ENCODE assay signal across 9 cellular contexts in the genomic region with DNA sequence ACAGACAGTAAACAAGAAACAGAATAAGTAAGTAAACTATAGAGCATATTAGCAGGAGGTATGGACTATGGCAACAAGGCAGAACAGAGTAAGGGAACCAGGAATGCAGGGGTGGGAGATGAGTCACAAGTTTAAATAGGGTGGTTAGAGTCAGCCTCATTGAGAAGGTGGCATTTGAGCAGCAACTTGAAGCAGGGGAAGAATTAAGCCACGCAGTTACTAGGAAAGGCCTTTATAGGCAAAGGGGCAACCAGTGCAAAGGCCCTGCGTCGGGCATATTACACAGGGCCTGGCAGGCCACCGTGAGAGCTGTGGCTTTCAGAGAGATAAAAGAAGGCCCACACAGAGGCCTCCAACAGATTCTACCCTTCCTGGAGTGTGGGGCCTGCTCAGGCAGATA.
DNase-seq lines count a peak whose midpoint lies in the region; ATAC-seq, FAIRE-seq and TF ChIP-seq lines count a peak whose summit lies in the region.
"Had no signal": no experiment of that assay in that cellular context is flagged by ENCODE, and none has a peak within 500 bp of the region (broad histone marks: within the 10 kb centered on the region; RNA-seq: fewer than 3 reads in every experiment).

No MANE protein-coding gene starts in this region.

- DNase-seq in Daoy (ENCODE audit: low read depth) (peak; percentile 81), RCC 7860 (ENCODE audit: low spot score) (peak; percentile 55), MCF 10A (ENCODE audit: unreplicated experiment) (peak; percentile 61), posterior vena cava (ENCODE audit: low spot score) (peak; percentile 20), vagina (ENCODE audit: extremely low spot score in 2 of 2) (no peak), HepG2 (ENCODE audit: low spot score) (no peak), SIG-M5 (lab: John Stamatoyannopoulos, UW) (no peak)
- DNase-seq: esophagus squamous epithelium had no signal

- no peaks in the 10 kb centered on the region for H3K9me3 Mint-ChIP-seq in MCF 10A (ENCODE audit: unreplicated experiment)

- H4K20me1 ChIP-seq in HepG2 (ENCODE audit: insufficient read depth, low read length): no peaks in the 10 kb centered on the region

- H3K4me1 ChIP-seq in vagina (peaks cover 17% of the 10 kb centered on the region), HepG2 (ENCODE audit: insufficient read depth, low read length) (no peaks in the 10 kb centered on the region)

- H3K4me3 ChIP-seq in vagina: no peak overlapping the region
- no peak overlapping the region for H3K4me3 ChIP-seq in HepG2 (replicated peaks in 1 of 3; ENCODE audit: insufficient read depth in 1 of 3, low read depth in 2 of 3, low read length in 3 of 3)
- H3K4me3 ChIP-seq: esophagus squamous epithelium had no signal

- WGBS in HepG2 (ENCODE audit: low lambda C conversion rate): 23% methylated on average over 4 of the region's 4 CpGs

- H3K9ac ChIP-seq in HepG2 (ENCODE audit: insufficient read depth, low read depth, low read length): no peak overlapping the region

- POLR2A ChIA-PET in MCF 10A (lab: Yijun Ruan, JAX) (no interaction called here), HepG2 (lab: Yijun Ruan, JAX) (no interaction called here)

- H3K4me2 ChIP-seq in HepG2 (ENCODE audit: low read depth, low read length): no peak overlapping the region

- TF ChIP-seq POLR2A in vagina (IDR thresholded peaks at IDR 0.05) (no peak), HepG2 (IDR thresholded peaks at IDR 0.05; ENCODE audit: insufficient read depth in 1 of 2, low read depth in 2 of 2, low read length in 2 of 2) (no peak)

- TF ChIP-seq CTCF in MCF 10A (IDR thresholded peaks at IDR 0.05; ENCODE audit: unreplicated experiment): no peak
- no peak for TF ChIP-seq CTCF in vagina (IDR thresholded peaks at IDR 0.05)
- TF ChIP-seq CTCF in HepG2 (CRISPR knock-in tag; IDR thresholded peaks at IDR 0.05): no peak

- ATAC-seq in HG02840 (IDR thresholded peaks at IDR 0.05; ENCODE audit: low FRiP score, unreplicated experiment) (no peak), HepG2 (no peak)

- FAIRE-seq in RCC 7860 (lab: Jason Lieb, UNC) (no peak), HepG2 (lab: Jason Lieb, UNC) (no peak)

- H3K27me3 Mint-ChIP-seq in MCF 10A (ENCODE audit: insufficient read depth, unreplicated experiment): no peaks in the 10 kb centered on the region

- no TSS peak for BruUV-seq in MCF 10A (replicated peaks; lab: Mats Ljungman, UMichigan)
- no TSS peak for BruUV-seq in HepG2 (replicated peaks; lab: Mats Ljungman, UMichigan)

- intact Hi-C loops in MCF 10A (cut with micrococcal nuclease) (loop anchor here (5.0 kb wide), 1 partner anchor 112 kb away; no protein-coding TSS in a partner anchor), posterior vena cava (cut with DNase I) (loop anchor here in 1 of 2 donors (10.0 kb wide), 1 partner anchor 1064 kb away; no protein-coding TSS in a partner anchor), vagina (cut with DNase I) (no loop called here), HepG2 (cut with micrococcal nuclease; ENCODE audit: unreplicated experiment) (no loop called here)

- CTCF ChIA-PET in MCF 10A (lab: Yijun Ruan, JAX): no interaction called here
- CTCF ChIA-PET in HepG2 (lab: Yijun Ruan, JAX; ENCODE audit: low intra/inter-chr PET ratio, low total read pairs): no interaction called here

- peaks cover 70% of the 10 kb centered on the region for H3K4me1 Mint-ChIP-seq in MCF 10A (ENCODE audit: insufficient read depth, unreplicated experiment)

- no peak for TF ChIP-seq EP300 in HepG2 (IDR thresholded peaks at IDR 0.05; ENCODE audit: low read depth in 2 of 2, low read length in 2 of 2)
- no peak for TF ChIP-seq EP300 in HepG2 (CRISPR knock-in tag; IDR thresholded peaks at IDR 0.05; ENCODE audit: borderline replicate concordance)

- no peak for TF ChIP-seq RAD21 in HepG2 (CRISPR knock-in tag; IDR thresholded peaks at IDR 0.05)

- H2AFZ ChIP-seq in HepG2 (ENCODE audit: low read length): no peak overlapping the region

- in situ Hi-C loops in HepG2 (cut with HindIII; ENCODE audit: extremely low pct_ligation_motif_present, low pct_unique_long_range_greater_than_20kb): no loop called here

- no peak overlapping the region for H3K4me3 Mint-ChIP-seq in MCF 10A (ENCODE audit: unreplicated experiment)

- H3K27ac ChIP-seq in vagina (no peak overlapping the region), HepG2 (ENCODE audit: extremely low read length, insufficient read depth, low read length) (no peak overlapping the region)

- H3K36me3 ChIP-seq in vagina (no peaks in the 10 kb centered on the region), HepG2 (replicated peaks in 1 of 2; ENCODE audit: control insufficient read depth in 1 of 2, insufficient read depth in 2 of 2, low read length in 2 of 2) (no peaks in the 10 kb centered on the region)
- H3K36me3 ChIP-seq: esophagus squamous epithelium had no signal

- H3K27ac Mint-ChIP-seq in MCF 10A (ENCODE audit: low read depth, unreplicated experiment): peak overlapping the region; percentile 97

- H3K27me3 ChIP-seq in vagina (no peaks in the 10 kb centered on the region), HepG2 (ENCODE audit: control insufficient read depth in 1 of 2, insufficient read depth in 2 of 2, low read length in 2 of 2) (peaks cover 0 to 19% of the 10 kb centered on the region in 2 experiments; a peak in 3 of 5 replicates)
- H3K27me3 ChIP-seq: esophagus squamous epithelium had no signal

- H3K36me3 Mint-ChIP-seq in MCF 10A (ENCODE audit: insufficient read depth, unreplicated experiment): peaks cover 7% of the 10 kb centered on the region

- H3K9me3 ChIP-seq in vagina (no peaks in the 10 kb centered on the region), HepG2 (ENCODE audit: low read length) (no peaks in the 10 kb centered on the region)
- H3K9me3 ChIP-seq: esophagus squamous epithelium had no signal

- H3K79me2 ChIP-seq in HepG2 (ENCODE audit: insufficient read depth, low read length): no peaks in the 10 kb centered on the region

TF ChIP-seq in HepG2, 621 proteins besides CTCF, POLR2A, EP300 and RAD21 (continues in another document):
- TF ChIP-seq, protein P1, sequence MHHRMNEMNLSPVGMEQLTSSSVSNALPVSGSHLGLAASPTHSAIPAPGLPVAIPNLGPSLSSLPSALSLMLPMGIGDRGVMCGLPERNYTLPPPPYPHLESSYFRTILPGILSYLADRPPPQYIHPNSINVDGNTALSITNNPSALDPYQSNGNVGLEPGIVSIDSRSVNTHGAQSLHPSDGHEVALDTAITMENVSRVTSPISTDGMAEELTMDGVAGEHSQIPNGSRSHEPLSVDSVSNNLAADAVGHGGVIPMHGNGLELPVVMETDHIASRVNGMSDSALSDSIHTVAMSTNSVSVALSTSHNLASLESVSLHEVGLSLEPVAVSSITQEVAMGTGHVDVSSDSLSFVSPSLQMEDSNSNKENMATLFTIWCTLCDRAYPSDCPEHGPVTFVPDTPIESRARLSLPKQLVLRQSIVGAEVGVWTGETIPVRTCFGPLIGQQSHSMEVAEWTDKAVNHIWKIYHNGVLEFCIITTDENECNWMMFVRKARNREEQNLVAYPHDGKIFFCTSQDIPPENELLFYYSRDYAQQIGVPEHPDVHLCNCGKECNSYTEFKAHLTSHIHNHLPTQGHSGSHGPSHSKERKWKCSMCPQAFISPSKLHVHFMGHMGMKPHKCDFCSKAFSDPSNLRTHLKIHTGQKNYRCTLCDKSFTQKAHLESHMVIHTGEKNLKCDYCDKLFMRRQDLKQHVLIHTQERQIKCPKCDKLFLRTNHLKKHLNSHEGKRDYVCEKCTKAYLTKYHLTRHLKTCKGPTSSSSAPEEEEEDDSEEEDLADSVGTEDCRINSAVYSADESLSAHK (CRISPR knock-in tag; IDR thresholded peaks at IDR 0.05; ENCODE audit: borderline replicate concordance): no peak
- TF ChIP-seq KDM5B (CRISPR knock-in tag; IDR thresholded peaks at IDR 0.05; ENCODE audit: borderline replicate concordance): no peak
- TF ChIP-seq SNRNP70 (IDR thresholded peaks at IDR 0.05; ENCODE audit: low read depth, low read length): no peak
- no peak for TF ChIP-seq ELF3 (CRISPR knock-in tag; IDR thresholded peaks at IDR 0.05)
- TF ChIP-seq SMAD9 (CRISPR knock-in tag; IDR thresholded peaks at IDR 0.05): no peak
- no peak for TF ChIP-seq ZNF276 (CRISPR knock-in tag; IDR thresholded peaks at IDR 0.05; ENCODE audit: low read depth)
- TF ChIP-seq PTBP1 (IDR thresholded peaks at IDR 0.05; ENCODE audit: low read depth, low read length, poor library complexity, severe bottlenecking): no peak
- TF ChIP-seq CENPT (CRISPR knock-in tag; IDR thresholded peaks at IDR 0.05; ENCODE audit: low read depth): no peak
- no peak for TF ChIP-seq MLLT10 (CRISPR knock-in tag; IDR thresholded peaks at IDR 0.05)
- no peak for TF ChIP-seq MBNL3 (CRISPR knock-in tag; conservative IDR thresholded peaks at IDR 0.05)
- no peak for TF ChIP-seq CSRNP1 (CRISPR knock-in tag; IDR thresholded peaks at IDR 0.05)
- TF ChIP-seq ZBTB3 (CRISPR knock-in tag; IDR thresholded peaks at IDR 0.05; ENCODE audit: borderline replicate concordance, low read depth): no peak

Comparison
In these comparisons a context has a peak if more than half of its experiments do, and no peak if none do; other contexts are left out.
1. DNase-seq: peak in Daoy (single experiment), RCC 7860 (single experiment), MCF 10A (single experiment) and posterior vena cava (single experiment); none in vagina (0 of 2), HepG2 (single experiment) and SIG-M5 (single experiment).